Comparison of ENCODE assay signal across 1 cellular context in genomic region chr7:139183878-139184338, GRCh38.
TF ChIP-seq lines count a peak whose summit lies in the region.

No MANE protein-coding gene starts in this region.

TF ChIP-seq in WTC11, 78 proteins besides CTCF, POLR2A, EP300 and RAD21:
- TF ChIP-seq RORB (CRISPR knock-in tag; IDR thresholded peaks at IDR 0.05) (no peak), USF2 (CRISPR knock-in tag; IDR thresholded peaks at IDR 0.05) (no peak), JAZF1 (CRISPR knock-in tag; IDR thresholded peaks at IDR 0.05) (no peak), FOXK1 (CRISPR knock-in tag; IDR thresholded peaks at IDR 0.05) (no peak), RELA (CRISPR knock-in tag; IDR thresholded peaks at IDR 0.05; ENCODE audit: borderline replicate concordance) (no peak), ZNF281 (CRISPR knock-in tag; IDR thresholded peaks at IDR 0.05) (no peak), ZNF532 (CRISPR knock-in tag; IDR thresholded peaks at IDR 0.05; ENCODE audit: borderline replicate concordance) (no peak), ETV6 (CRISPR knock-in tag; IDR thresholded peaks at IDR 0.05) (no peak), NR1H2 (CRISPR knock-in tag; IDR thresholded peaks at IDR 0.05) (no peak), ZNF512 (CRISPR knock-in tag; IDR thresholded peaks at IDR 0.05; ENCODE audit: borderline replicate concordance) (no peak), MXD4 (CRISPR knock-in tag; IDR thresholded peaks at IDR 0.05; ENCODE audit: borderline replicate concordance) (no peak)
